In genomic region chr5:169584998-169585451, GRCh38 we compare ENCODE assay signal across 1 cellular context.
TF ChIP-seq lines count a peak whose summit lies in the region.

No MANE protein-coding gene starts in this region.

TF ChIP-seq in IMR-90, 13 proteins besides CTCF, POLR2A, EP300 and RAD21 (continued from another document):
- no peak for TF ChIP-seq ELK1 (IDR thresholded peaks at IDR 0.05; ENCODE audit: borderline replicate concordance, low read depth, low read length)
- TF ChIP-seq USF2 (IDR thresholded peaks at IDR 0.05; ENCODE audit: low read depth, low read length): no peak
- TF ChIP-seq RCOR1 (IDR thresholded peaks at IDR 0.05; ENCODE audit: insufficient replicate concordance, low read length): no peak
- no peak for TF ChIP-seq MAZ (IDR thresholded peaks at IDR 0.05; ENCODE audit: borderline replicate concordance, low read depth, low read length)
- no peak for TF ChIP-seq CEBPB (IDR thresholded peaks at IDR 0.05; ENCODE audit: low read depth, low read length)
